Comparison of ENCODE assay signal across 3 cellular contexts in the genomic region with DNA sequence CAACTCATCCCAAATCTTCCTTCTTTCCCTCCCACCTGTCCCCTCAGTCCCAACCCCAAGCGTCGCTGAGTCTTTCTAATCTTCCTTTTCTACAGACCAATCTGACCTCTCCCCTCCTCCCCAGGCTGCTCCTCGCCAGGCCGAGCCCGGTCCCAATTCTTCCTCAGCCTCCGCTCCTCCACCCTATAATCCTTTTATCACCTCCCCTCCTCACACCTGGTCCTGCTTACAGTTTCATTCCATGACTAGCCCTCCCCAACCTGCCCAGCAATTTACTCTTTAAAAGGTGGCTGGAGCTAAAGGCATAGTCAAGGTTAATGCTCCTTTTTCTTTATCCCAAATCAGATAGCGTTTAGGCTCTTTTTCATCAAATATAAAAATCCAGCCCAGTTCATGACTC. TPM values are rescaled to one million over a fixed set of nuclear protein-coding genes. Genes with fewer than 3 reads are reported as not detected.
"Had no signal": no experiment of that assay in that cellular context is flagged by ENCODE, and none has a peak within 500 bp of the region (broad histone marks: within the 10 kb centered on the region; RNA-seq: fewer than 3 reads in every experiment).

No MANE protein-coding gene starts in this region.

RNA-seq across cellular contexts. Expression of a gene that starts 52.3 kb away (rescaled TPM):
- total RNA-seq: M059J, MCF 10A, NCI-H460 had no signal
